Comparison of ENCODE assay signal across 1 cellular context in the genomic region with DNA sequence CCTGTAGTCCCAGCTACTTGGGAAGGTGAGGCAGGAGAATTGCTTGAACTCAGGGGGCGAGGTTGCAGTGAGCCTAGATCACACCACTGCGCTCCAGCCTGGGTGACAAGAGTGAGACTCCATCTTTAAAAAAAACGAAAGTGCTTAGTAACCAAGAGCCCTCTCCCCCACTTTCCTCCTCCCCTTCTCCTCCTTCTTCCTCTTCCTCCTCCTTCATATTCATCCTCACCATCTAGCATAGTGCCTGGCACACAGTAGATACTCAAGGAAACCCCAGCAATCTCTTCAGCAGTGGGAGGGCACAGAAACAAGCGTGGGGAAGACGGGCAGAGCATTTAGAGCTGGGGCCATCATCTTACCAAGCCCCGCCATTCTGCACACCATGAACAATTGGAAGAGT.
TF ChIP-seq lines count a peak whose summit lies in the region.

No MANE protein-coding gene starts in this region.

TF ChIP-seq in K562, 482 proteins besides CTCF, POLR2A, EP300 and RAD21 (continued from another document):
- TF ChIP-seq, protein P1, sequence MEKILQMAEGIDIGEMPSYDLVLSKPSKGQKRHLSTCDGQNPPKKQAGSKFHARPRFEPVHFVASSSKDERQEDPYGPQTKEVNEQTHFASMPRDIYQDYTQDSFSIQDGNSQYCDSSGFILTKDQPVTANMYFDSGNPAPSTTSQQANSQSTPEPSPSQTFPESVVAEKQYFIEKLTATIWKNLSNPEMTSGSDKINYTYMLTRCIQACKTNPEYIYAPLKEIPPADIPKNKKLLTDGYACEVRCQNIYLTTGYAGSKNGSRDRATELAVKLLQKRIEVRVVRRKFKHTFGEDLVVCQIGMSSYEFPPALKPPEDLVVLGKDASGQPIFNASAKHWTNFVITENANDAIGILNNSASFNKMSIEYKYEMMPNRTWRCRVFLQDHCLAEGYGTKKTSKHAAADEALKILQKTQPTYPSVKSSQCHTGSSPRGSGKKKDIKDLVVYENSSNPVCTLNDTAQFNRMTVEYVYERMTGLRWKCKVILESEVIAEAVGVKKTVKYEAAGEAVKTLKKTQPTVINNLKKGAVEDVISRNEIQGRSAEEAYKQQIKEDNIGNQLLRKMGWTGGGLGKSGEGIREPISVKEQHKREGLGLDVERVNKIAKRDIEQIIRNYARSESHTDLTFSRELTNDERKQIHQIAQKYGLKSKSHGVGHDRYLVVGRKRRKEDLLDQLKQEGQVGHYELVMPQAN (IDR thresholded peaks at IDR 0.05; ENCODE audit: borderline replicate concordance) = no peak
